In the genomic region with DNA sequence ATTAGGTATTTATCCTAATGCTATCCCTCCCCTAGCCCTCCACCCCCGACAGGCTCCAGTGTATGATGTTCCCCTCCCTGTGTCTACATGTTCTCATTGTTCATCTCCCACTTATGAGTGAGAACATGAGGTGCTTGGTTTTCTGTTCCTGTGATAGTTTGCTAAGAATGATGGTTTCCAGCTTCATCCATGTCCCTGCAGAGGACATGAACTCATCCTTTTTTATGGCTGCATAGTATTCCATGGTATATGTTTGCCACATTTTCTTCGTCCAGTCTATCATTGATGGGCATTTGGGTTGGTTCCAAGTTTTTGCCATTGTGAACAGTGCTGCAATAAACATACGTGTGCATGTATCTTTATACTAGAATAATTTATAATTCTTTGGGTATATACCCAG, we compare ENCODE assay signal across 4 cellular contexts. TPM values are rescaled to one million over a fixed set of nuclear protein-coding genes. Genes with fewer than 3 reads are reported as not detected.
"Had no signal": no experiment of that assay in that cellular context is flagged by ENCODE, and none has a peak within 500 bp of the region (broad histone marks: within the 10 kb centered on the region; RNA-seq: fewer than 3 reads in every experiment).

No MANE protein-coding gene starts in this region.

RNA-seq across cellular contexts. Expression of a gene that starts 10.4 kb away (rescaled TPM):
- total RNA-seq: LHCN-M2, M059J, MCF 10A, NCI-H460 had no signal
